8 cellular contexts compared by ENCODE assay signal in the genomic region with DNA sequence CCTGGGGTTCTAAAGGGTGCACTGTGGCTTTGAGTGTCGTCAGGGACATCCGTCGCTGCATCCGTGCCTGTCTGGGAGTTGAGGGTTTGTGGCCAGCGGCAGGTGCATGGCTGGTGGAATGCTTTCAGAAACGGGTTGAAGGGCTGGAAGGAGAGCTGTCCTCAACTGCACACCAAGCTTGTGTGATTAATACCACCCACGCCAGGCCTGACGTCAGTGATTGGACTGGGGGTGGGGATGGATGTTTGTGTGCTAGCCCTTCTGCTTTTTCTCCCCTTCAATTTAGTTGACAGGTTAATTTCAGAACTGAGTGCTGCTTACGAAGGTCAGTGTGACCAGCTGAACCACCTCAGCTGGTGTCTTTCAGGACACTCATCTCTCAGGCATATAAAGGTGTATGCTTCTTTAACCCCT. TPM values are rescaled to one million over a fixed set of nuclear protein-coding genes. Genes with fewer than 3 reads are reported as not detected.
DNase-seq lines count a peak whose midpoint lies in the region; ATAC-seq and TF ChIP-seq lines count a peak whose summit lies in the region.

No MANE protein-coding gene starts in this region.

- no peak overlapping the region for H3K27ac ChIP-seq in PC-9

- peaks cover 2% of the 10 kb centered on the region for H3K9me3 Mint-ChIP-seq in activated CD4-positive, alpha-beta T cell treated with anti-CD3 and anti-CD28 coated beads, Interleukin-2, amount 10 ng/mL, durations not matched to agents 7 days and 5 days

- H3K4me3 Mint-ChIP-seq in activated CD4-positive, alpha-beta T cell treated with anti-CD3 and anti-CD28 coated beads, Interleukin-2, amount 10 ng/mL, durations not matched to agents 7 days and 5 days, result no peak overlapping the region

- intact Hi-C loops in Right ventricle myocardium inferior (cut with DNase I) (no loop called here), PC-9 (cut with micrococcal nuclease; ENCODE audit: unreplicated experiment) (loop anchor here (1.0 to 5.0 kb wide), 3 partner anchors 193 to 344 kb away; a partner anchor contains a TSS)

- peaks cover 5% of the 10 kb centered on the region for H3K36me3 Mint-ChIP-seq in activated CD4-positive, alpha-beta T cell treated with anti-CD3 and anti-CD28 coated beads, Interleukin-2, amount 10 ng/mL, durations not matched to agents 7 days and 5 days (ENCODE audit: low read depth)

- H4K20me1 ChIP-seq in PC-9 (ENCODE audit: insufficient read depth), result no peaks in the 10 kb centered on the region

- H3K4me2 ChIP-seq in PC-9, result no peak overlapping the region; the same call in 1 of the 2 replicates

- H3K9me3 ChIP-seq in PC-9 (ENCODE audit: insufficient read depth, low read depth), result no peaks in the 10 kb centered on the region

- POLR2A ChIA-PET in AG04449 (lab: Yijun Ruan, JAX), result no interaction called here
- POLR2A ChIA-PET in activated CD4-positive, alpha-beta T cell treated with anti-CD3 and anti-CD28 coated beads, Interleukin-2, amount 10 ng/mL, durations not matched to agents 7 days and 5 days (lab: Charles Lee), result no interaction called here
- POLR2A ChIA-PET in PC-9 (lab: Charles Lee; ENCODE audit: unreplicated experiment), result no interaction called here

- H3K79me2 ChIP-seq in PC-9 (ENCODE audit: low read depth), result peaks cover under 1% of the 10 kb centered on the region; the same call in 1 of the 2 replicates

- ATAC-seq in HG02938 (IDR thresholded peaks at IDR 0.05; ENCODE audit: unreplicated experiment) (peak; percentile 23), Right ventricle myocardium inferior (no peak), GM18907 (IDR thresholded peaks at IDR 0.05; ENCODE audit: unreplicated experiment) (no peak)

- H3K4me3 ChIP-seq in AG04449 (ENCODE audit: low read depth, low read length) (no peak overlapping the region), PC-9 (no peak overlapping the region)

- no peaks in the 10 kb centered on the region for H3K27me3 ChIP-seq in PC-9 (ENCODE audit: insufficient read depth, low read depth)

- H3K4me1 Mint-ChIP-seq in activated CD4-positive, alpha-beta T cell treated with anti-CD3 and anti-CD28 coated beads, Interleukin-2, amount 10 ng/mL, durations not matched to agents 7 days and 5 days, result peaks cover 61% of the 10 kb centered on the region

- H3F3A ChIP-seq in PC-9 (ENCODE audit: insufficient read depth, low read depth), result peaks cover 22% of the 10 kb centered on the region

- H3K36me3 ChIP-seq in PC-9 (ENCODE audit: low read depth), result no peaks in the 10 kb centered on the region

- H3K4me1 ChIP-seq in PC-9 (replicated peaks; ENCODE audit: insufficient read depth), result peaks cover 19% of the 10 kb centered on the region

- H2AFZ ChIP-seq in PC-9, result no peak overlapping the region

- peaks cover 19% of the 10 kb centered on the region for H3K27me3 Mint-ChIP-seq in activated CD4-positive, alpha-beta T cell treated with anti-CD3 and anti-CD28 coated beads, Interleukin-2, amount 10 ng/mL, durations not matched to agents 7 days and 5 days

- no TSS peak for BruUV-seq in PC-9 (replicated peaks; lab: Mats Ljungman, UMichigan)

- H3K27ac Mint-ChIP-seq in activated CD4-positive, alpha-beta T cell treated with anti-CD3 and anti-CD28 coated beads, Interleukin-2, amount 10 ng/mL, durations not matched to agents 7 days and 5 days, result no peak overlapping the region

- CTCF ChIA-PET in AG04449 (lab: Yijun Ruan, JAX) (interaction anchor here (0.6 to 7.5 kb wide), 11 partner anchors 10 to 288 kb away, joined by 3 to 135 read pairs (median 4); no protein-coding TSS in a partner anchor), PC-9 (lab: Charles Lee) (interaction anchor here (1.0 kb wide), 1 partner anchor 193 kb away, joined by 5 read pairs; no protein-coding TSS in a partner anchor)
- CTCF ChIA-PET in activated CD4-positive, alpha-beta T cell treated with anti-CD3 and anti-CD28 coated beads, Interleukin-2, amount 10 ng/mL, durations not matched to agents 7 days and 5 days (lab: Charles Lee), result interaction anchor here (0.5 to 1.8 kb wide), 10 partner anchors 8 to 374 kb away, joined by 3 to 7 read pairs (median 4); no protein-coding TSS in a partner anchor

- no peak for TF ChIP-seq CTCF in AG04449 (IDR thresholded peaks at IDR 0.05; ENCODE audit: insufficient read depth, low read length, missing control alignments)
- no peak for TF ChIP-seq CTCF in PC-9 (conservative IDR thresholded peaks at IDR 0.05)

- H3K9me2 ChIP-seq in PC-9 (ENCODE audit: insufficient read depth), result no peaks in the 10 kb centered on the region

- DNase-seq in AG04449 (ENCODE audit: low read depth, low spot score) (peak; percentile 33), Right ventricle myocardium inferior (ENCODE audit: missing footprints) (peak; percentile 81), PC-9 (no peak), SKM-1 treated with dmso at 0.1 percent for 144 hours (lab: John Stamatoyannopoulos, UW; ENCODE audit: unreplicated experiment) (no peak)
- peak; percentile 20 for DNase-seq in activated CD4-positive, alpha-beta T cell treated with anti-CD3 and anti-CD28 coated beads, Interleukin-2, amount 10 ng/mL, durations not matched to agents 7 days and 5 days
- peak; percentile 57 to 60 for DNase-seq in stimulated activated CD4-positive, alpha-beta T cell treated with anti-CD3 and anti-CD28 coated beads, Interleukin-2, amount 100 ng/mL, for 24 hours

RNA-seq across cellular contexts. Expression of a gene that starts 3.2 kb away (rescaled TPM):
- 10 to 100 TPM; 15.9 to 16.6 TPM for total RNA-seq in activated CD4-positive, alpha-beta T cell treated with anti-CD3 and anti-CD28 coated beads, Interleukin-2, amount 10 ng/mL, durations not matched to agents 7 days and 5 days
- 15.6 TPM for total RNA-seq in Right ventricle myocardium inferior
- total RNA-seq in PC-9 (2021), result 17.5 and 25.7 TPM in 2 replicates

Comparison
In these comparisons a context has a peak if more than half of its experiments do, and no peak if none do; other contexts are left out.
1. DNase-seq: peak in AG04449 (single experiment), activated CD4-positive, alpha-beta T cell treated with anti-CD3 and anti-CD28 coated beads, Interleukin-2, amount 10 ng/mL, durations not matched to agents 7 days and 5 days (single experiment), Right ventricle myocardium inferior (single experiment) and stimulated activated CD4-positive, alpha-beta T cell treated with anti-CD3 and anti-CD28 coated beads, Interleukin-2, amount 100 ng/mL, for 24 hours (2 of 2); none in PC-9 (0 of 2) and SKM-1 treated with dmso at 0.1 percent for 144 hours (single experiment).